Comparison of ENCODE assay signal across 1 cellular context in genomic region chr2:8543412-8544167, GRCh38.
TF ChIP-seq lines count a peak whose summit lies in the region.

No MANE protein-coding gene starts in this region.

TF ChIP-seq in GM12878, 131 proteins besides CTCF, POLR2A, EP300 and RAD21 (continued from another document and continues in another):
- TF ChIP-seq E2F8 (IDR thresholded peaks at IDR 0.05; ENCODE audit: low read depth, partially characterized antibody): peak; percentile 47
- TF ChIP-seq HDAC6 (IDR thresholded peaks at IDR 0.05; ENCODE audit: unreplicated experiment): no peak
- peak; percentile 95 for TF ChIP-seq SKIL (IDR thresholded peaks at IDR 0.05; ENCODE audit: low read depth, poor library complexity, severe bottlenecking)
- TF ChIP-seq BHLHE40 (IDR thresholded peaks at IDR 0.05; ENCODE audit: borderline replicate concordance in 1 of 2, low read depth in 2 of 2, low read length in 1 of 2): peak; percentile 96 to 98
- TF ChIP-seq ZBTB4 (CRISPR knock-in tag; IDR thresholded peaks at IDR 0.05): peak; percentile 71; the same call in 1 of the 2 replicates
- no peak; the same call in 1 of the 2 replicates for TF ChIP-seq SMC3 (IDR thresholded peaks at IDR 0.05; ENCODE audit: borderline replicate concordance, low read length)
- no peak for TF ChIP-seq SREBF1 (IDR thresholded peaks at IDR 0.05; ENCODE audit: low read length)
- TF ChIP-seq PAX8 (IDR thresholded peaks at IDR 0.05): no peak
- TF ChIP-seq ATF3 (IDR thresholded peaks at IDR 0.05; ENCODE audit: borderline replicate concordance, extremely low read depth, low read depth, low read length): no peak
- TF ChIP-seq ZBTB40 (IDR thresholded peaks at IDR 0.05; ENCODE audit: borderline replicate concordance): no peak; the same call in 1 of the 2 replicates
- TF ChIP-seq YY1 (IDR thresholded peaks at IDR 0.05; ENCODE audit: low read depth, low read length): peak; percentile 65
- no peak for TF ChIP-seq POLR2AphosphoS2 (IDR thresholded peaks at IDR 0.05; ENCODE audit: low read depth, low read length)
- TF ChIP-seq RELB (IDR thresholded peaks at IDR 0.05; ENCODE audit: low read depth): peak; percentile 95
- peak; percentile 29; the same call in 1 of the 3 replicates for TF ChIP-seq POU2F2 (IDR thresholded peaks at IDR 0.05; ENCODE audit: borderline replicate concordance, low read depth, low read length)
- TF ChIP-seq TCF3 (IDR thresholded peaks at IDR 0.05; ENCODE audit: borderline replicate concordance, insufficient read depth, low read depth, low read length): peak; percentile 79
- peak; percentile 97; the same call in 1 of the 2 replicates for TF ChIP-seq RB1 (IDR thresholded peaks at IDR 0.05; ENCODE audit: borderline replicate concordance)
- 0 out of 2 replicates have a peak, but pooled peaks have one; percentile 66 for TF ChIP-seq TBL1XR1 (IDR thresholded peaks at IDR 0.05; ENCODE audit: low read depth, low read length)
- TF ChIP-seq BRCA1 (IDR thresholded peaks at IDR 0.05; ENCODE audit: low read depth, low read length): no peak
- TF ChIP-seq MLLT1 (IDR thresholded peaks at IDR 0.05): peak; percentile 76; the same call in 1 of the 2 replicates
- no peak for TF ChIP-seq ZNF274 (IDR thresholded peaks at IDR 0.05; ENCODE audit: insufficient read depth, insufficient read length)
- TF ChIP-seq BACH1 (IDR thresholded peaks at IDR 0.05; ENCODE audit: borderline replicate concordance): peak; percentile 81; the same call in 1 of the 2 replicates
- peak; percentile 69; the same call in 1 of the 2 replicates for TF ChIP-seq HDGF (IDR thresholded peaks at IDR 0.05)
- peak; percentile 79; the same call in 1 of the 2 replicates for TF ChIP-seq ZNF592 (IDR thresholded peaks at IDR 0.05)
- TF ChIP-seq SUPT20H (IDR thresholded peaks at IDR 0.05; ENCODE audit: borderline replicate concordance, control insufficient read depth, low read depth, low read length): no peak
- TF ChIP-seq NBN (IDR thresholded peaks at IDR 0.05): peak; percentile 90
- TF ChIP-seq SREBF2 (IDR thresholded peaks at IDR 0.05; ENCODE audit: low read length): no peak
- peak; percentile 94 for TF ChIP-seq ATF2 (IDR thresholded peaks at IDR 0.05; ENCODE audit: low read length)
- TF ChIP-seq HCFC1 (IDR thresholded peaks at IDR 0.05; ENCODE audit: low read length): no peak; the same call in 1 of the 2 replicates
- peak; percentile 78; the same call in 1 of the 2 replicates for TF ChIP-seq CREM (IDR thresholded peaks at IDR 0.05; ENCODE audit: low read depth)
- peak; percentile 98 for TF ChIP-seq IKZF1 (conservative IDR thresholded peaks at IDR 0.05)
- TF ChIP-seq NR2C2 (IDR thresholded peaks at IDR 0.05; ENCODE audit: borderline replicate concordance, control insufficient read depth, insufficient read length, low read depth): no peak
- no peak for TF ChIP-seq CEBPB (IDR thresholded peaks at IDR 0.05; ENCODE audit: borderline replicate concordance in 1 of 2, low read depth in 2 of 2, low read length in 2 of 2)
- TF ChIP-seq HDAC2 (IDR thresholded peaks at IDR 0.05): no peak
- TF ChIP-seq FOXK2 (IDR thresholded peaks at IDR 0.05): peak; percentile 44; the same call in 1 of the 2 replicates
- TF ChIP-seq CHD4 (IDR thresholded peaks at IDR 0.05): no peak
- TF ChIP-seq TARDBP (IDR thresholded peaks at IDR 0.05; ENCODE audit: borderline replicate concordance): no peak
